In the genomic region with DNA sequence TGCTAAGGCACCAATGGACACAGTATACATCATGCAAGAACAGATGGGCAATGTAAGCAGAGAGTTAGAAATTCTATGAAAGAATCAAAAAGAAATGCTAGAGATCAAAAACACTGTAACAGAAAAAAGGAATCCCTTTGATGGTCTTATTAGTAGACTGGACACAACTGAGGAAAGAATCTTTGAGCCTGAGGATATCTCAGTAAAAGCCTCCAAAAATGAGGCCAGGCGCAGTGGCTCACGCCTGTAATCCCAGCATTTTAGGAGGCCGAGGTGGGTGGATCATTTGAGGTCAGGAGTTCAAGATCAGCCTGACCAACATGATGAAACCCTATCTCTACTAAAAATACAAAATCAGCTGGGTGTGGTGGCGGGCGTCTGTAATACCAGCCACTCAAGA, we compare ENCODE assay signal across 7 cellular contexts. TPM values are rescaled to one million over a fixed set of nuclear protein-coding genes. Genes with fewer than 3 reads are reported as not detected.
A peak's percentile ranks its signal among the peaks of the same experiment; 100 is the strongest.
DNase-seq lines count a peak whose midpoint lies in the region; ATAC-seq, FAIRE-seq and TF ChIP-seq lines count a peak whose summit lies in the region.
"Not testable (repeated sequence)": the region's sequence is repeated elsewhere in the genome, so short reads cannot be mapped to it uniquely, and the experiment has no call there.
"Had no signal": no experiment of that assay in that cellular context is flagged by ENCODE, and none has a peak within 500 bp of the region (broad histone marks: within the 10 kb centered on the region; RNA-seq: fewer than 3 reads in every experiment).

No MANE protein-coding gene starts in this region.

- CTCF ChIA-PET in HepG2 (lab: Yijun Ruan, JAX; ENCODE audit: low intra/inter-chr PET ratio, low total read pairs), result not testable (repeated sequence)

- H3K9me3 Mint-ChIP-seq in endothelial cell (ENCODE audit: unreplicated experiment), result not testable (repeated sequence)

- POLR2A ChIA-PET in HepG2 (lab: Yijun Ruan, JAX), result not testable (repeated sequence)

- not testable (repeated sequence) for FAIRE-seq in HepG2 (lab: Jason Lieb, UNC)

- H3K4me1 Mint-ChIP-seq in endothelial cell (ENCODE audit: unreplicated experiment), result not testable (repeated sequence)

- H3K27me3 ChIP-seq in HepG2 (ENCODE audit: control insufficient read depth in 1 of 2, insufficient read depth in 2 of 2, low read length in 2 of 2), result peaks cover 9 to 56% of the 10 kb centered on the region in 2 experiments
- not testable (repeated sequence) for H3K27me3 ChIP-seq in sigmoid colon

- not testable (repeated sequence) for H3K79me2 ChIP-seq in HepG2 (ENCODE audit: insufficient read depth, low read length)

- H4K20me1 ChIP-seq in HepG2 (ENCODE audit: insufficient read depth, low read length), result not testable (repeated sequence)

- 29% methylated on average over 5 of the region's 5 CpGs for whole genome bisulfite sequencing in HepG2 (ENCODE audit: low lambda C conversion rate)
- WGBS in sigmoid colon, 2 donors, result 80 to 82% methylated on average over 5 of the region's 5 CpGs

- H3K4me1 ChIP-seq in HepG2 (ENCODE audit: insufficient read depth, low read length) (peaks cover 17% of the 10 kb centered on the region), sigmoid colon (peaks cover 0 to 18% (median 4%) of the 10 kb centered on the region in 4 donors)

- TF ChIP-seq POLR2A in HepG2 (IDR thresholded peaks at IDR 0.05; ENCODE audit: insufficient read depth in 1 of 2, low read depth in 2 of 2, low read length in 2 of 2); sigmoid colon (IDR thresholded peaks at IDR 0.05): not testable (repeated sequence)

- BruUV-seq in HepG2 (replicated peaks; lab: Mats Ljungman, UMichigan), result not testable (repeated sequence)

- DNase-seq in MV-4-11 (lab: John Stamatoyannopoulos, UW) (peak; percentile 36), OCI-M1 (lab: John Stamatoyannopoulos, UW) (peak; percentile 13)
- not testable (repeated sequence) for DNase-seq in endothelial cell (ENCODE audit: low spot score); HepG2 (ENCODE audit: low spot score); sigmoid colon

- intact Hi-C loops in HepG2 (cut with micrococcal nuclease; ENCODE audit: unreplicated experiment), result loop anchor here (10.0 kb wide), 1 partner anchor 121 kb away; no protein-coding TSS in a partner anchor
- intact Hi-C loops in sigmoid colon (cut with DNase I), result loop anchor here (2.0 to 5.0 kb wide), 2 partner anchors 19 to 57 kb away; no protein-coding TSS in a partner anchor

- not testable (repeated sequence) for H3K4me2 ChIP-seq in HepG2 (ENCODE audit: low read depth, low read length)

- not testable (repeated sequence) for TF ChIP-seq RAD21 in HepG2 (CRISPR knock-in tag; IDR thresholded peaks at IDR 0.05)

- ATAC-seq in HepG2, result not testable (repeated sequence)

- H3K27ac Mint-ChIP-seq in endothelial cell (ENCODE audit: unreplicated experiment), result peak overlapping the region; percentile 5

- H3K9ac ChIP-seq in HepG2 (ENCODE audit: insufficient read depth, low read depth, low read length), result not testable (repeated sequence)

- not testable (repeated sequence) for TF ChIP-seq EP300 in HepG2 (IDR thresholded peaks at IDR 0.05; ENCODE audit: low read depth in 2 of 2, low read length in 2 of 2); HepG2 (CRISPR knock-in tag; IDR thresholded peaks at IDR 0.05; ENCODE audit: borderline replicate concordance); sigmoid colon (IDR thresholded peaks at IDR 0.05)

- not testable (repeated sequence) for H3K27me3 Mint-ChIP-seq in endothelial cell (ENCODE audit: unreplicated experiment)

- H3K36me3 Mint-ChIP-seq in endothelial cell (ENCODE audit: low read depth, unreplicated experiment), result not testable (repeated sequence)

- H3K9me3 ChIP-seq in HepG2 (ENCODE audit: low read length); sigmoid colon: not testable (repeated sequence)

- H3K4me3 ChIP-seq in HepG2 (replicated peaks in 1 of 3; ENCODE audit: insufficient read depth in 1 of 3, low read depth in 2 of 3, low read length in 3 of 3); sigmoid colon: not testable (repeated sequence)

- H3K4me3 Mint-ChIP-seq in endothelial cell (ENCODE audit: unreplicated experiment), result not testable (repeated sequence)

- H2AFZ ChIP-seq in HepG2 (ENCODE audit: low read length), result not testable (repeated sequence)

- not testable (repeated sequence) for H3K27ac ChIP-seq in HepG2 (ENCODE audit: extremely low read length, insufficient read depth, low read length)
- H3K27ac ChIP-seq in sigmoid colon, result peak overlapping the region in 3 of 4 donors; percentile 66 to 75 (median 67)

- H3K36me3 ChIP-seq in HepG2 (replicated peaks in 1 of 2; ENCODE audit: control insufficient read depth in 1 of 2, insufficient read depth in 2 of 2, low read length in 2 of 2); sigmoid colon: not testable (repeated sequence)

- in situ Hi-C loops in HepG2 (cut with HindIII; ENCODE audit: extremely low pct_ligation_motif_present, low pct_unique_long_range_greater_than_20kb), result not testable (repeated sequence)

- not testable (repeated sequence) for TF ChIP-seq CTCF in endothelial cell (IDR thresholded peaks at IDR 0.05; ENCODE audit: unreplicated experiment); HepG2 (CRISPR knock-in tag; IDR thresholded peaks at IDR 0.05); sigmoid colon (IDR thresholded peaks at IDR 0.05)

RNA-seq across cellular contexts. Expression of a gene that starts 17.1 kb away (rescaled TPM):
- total RNA-seq in endothelial cell (ENCODE audit: unreplicated experiment) (68.7 TPM), HepG2 (2016; rRNA removed; fragmentation: Illumina TruSeq; extraction: Trizol) (159 and 160 TPM in 2 replicates), sigmoid colon (10 to 100 TPM; 36.3 to 53.2 (median 43.7) TPM)
- total RNA-seq in HepG2 (2016; cell fraction: cytosol; rRNA removed; fragmentation: Illumina TruSeq; extraction: Trizol; ENCODE audit: low read depth), result 40.4 and 47.8 TPM in 2 replicates
- total RNA-seq in HepG2 (2016; cell fraction: insoluble cytoplasmic fraction; rRNA removed; fragmentation: Illumina TruSeq; extraction: Trizol), result 132 and 155 TPM in 2 replicates
- total RNA-seq in HepG2 (2016; cell fraction: membrane; rRNA removed; fragmentation: Illumina TruSeq; extraction: Trizol), result 73.6 and 76.0 TPM in 2 replicates
- total RNA-seq in HepG2 (2016; cell fraction: nucleus; rRNA removed; fragmentation: Illumina TruSeq; extraction: Trizol), result 124 and 141 TPM in 2 replicates
- polyA plus RNA-seq in HepG2 (2011; rRNA removed) (168 and 203 TPM in 2 replicates), sigmoid colon (10 to 100 TPM; 22.7 to 43.6 (median 27.6) TPM)
- 156 and 174 TPM in 2 replicates for polyA plus RNA-seq in HepG2 (2011; cell fraction: cytosol; rRNA removed)
- polyA plus RNA-seq in HepG2 (2011; cell fraction: nucleus; rRNA removed), result 553 and 648 TPM in 2 replicates
- polyA plus RNA-seq in HepG2 (2012), result 143 and 173 TPM in 2 replicates
- polyA plus RNA-seq in HepG2 (2016; cell fraction: cytosol; fragmentation: Illumina TruSeq; extraction: Trizol; ENCODE audit: low read depth), result 31.7 and 32.2 TPM in 2 replicates
- polyA plus RNA-seq in HepG2 (2016; cell fraction: insoluble cytoplasmic fraction; fragmentation: Illumina TruSeq; extraction: Trizol; ENCODE audit: low read depth), result 140 and 169 TPM in 2 replicates
- 55.0 and 56.1 TPM in 2 replicates for polyA plus RNA-seq in HepG2 (2016; cell fraction: membrane; fragmentation: Illumina TruSeq; extraction: Trizol; ENCODE audit: low read depth)
- 254 and 278 TPM in 2 replicates for polyA plus RNA-seq in HepG2 (2016; cell fraction: nucleus; fragmentation: Illumina TruSeq; extraction: Trizol; ENCODE audit: insufficient read depth, low read depth)
- 150 and 192 TPM in 2 replicates for polyA minus RNA-seq in HepG2 (2011; rRNA and poly(A)+ RNA removed; ENCODE audit: low replicate concordance)
- 74.9 and 79.5 TPM in 2 replicates for polyA minus RNA-seq in HepG2 (2011; cell fraction: cytosol; rRNA and poly(A)+ RNA removed)
- polyA minus RNA-seq in HepG2 (2011; cell fraction: nucleus; rRNA and poly(A)+ RNA removed), result 224 and 244 TPM in 2 replicates

RNA-seq across cellular contexts. Expression of a gene that starts 43.1 kb away (rescaled TPM):
- total RNA-seq in endothelial cell (ENCODE audit: unreplicated experiment) (150 TPM), HepG2 (2016; rRNA removed; fragmentation: Illumina TruSeq; extraction: Trizol) (not detected in 2 replicates), sigmoid colon (100 to 1,000 TPM in 3 of 4 donors, 10 to 100 TPM in 1; 93.9 to 144 (median 119) TPM)
- not detected in 2 replicates for total RNA-seq in HepG2 (2016; cell fraction: cytosol; rRNA removed; fragmentation: Illumina TruSeq; extraction: Trizol; ENCODE audit: low read depth)
- total RNA-seq in HepG2 (2016; cell fraction: insoluble cytoplasmic fraction; rRNA removed; fragmentation: Illumina TruSeq; extraction: Trizol), result not detected in 2 replicates
- total RNA-seq in HepG2 (2016; cell fraction: membrane; rRNA removed; fragmentation: Illumina TruSeq; extraction: Trizol), result not detected in 2 replicates
- not detected in 2 replicates for total RNA-seq in HepG2 (2016; cell fraction: nucleus; rRNA removed; fragmentation: Illumina TruSeq; extraction: Trizol)
- polyA plus RNA-seq in HepG2 (2011; rRNA removed) (0.33 and 0.46 TPM in 2 replicates), sigmoid colon (100 to 1,000 TPM; 127 to 312 (median 293) TPM)
- 0.28 and 0.36 TPM in 2 replicates for polyA plus RNA-seq in HepG2 (2011; cell fraction: cytosol; rRNA removed)
- polyA plus RNA-seq in HepG2 (2011; cell fraction: nucleus; rRNA removed), result 0.23 and 0.59 TPM in 2 replicates
- 0.47 and 0.52 TPM in 2 replicates for polyA plus RNA-seq in HepG2 (2012)
- not detected in 2 replicates for polyA plus RNA-seq in HepG2 (2016; cell fraction: cytosol; fragmentation: Illumina TruSeq; extraction: Trizol; ENCODE audit: low read depth)
- not detected in 2 replicates for polyA plus RNA-seq in HepG2 (2016; cell fraction: insoluble cytoplasmic fraction; fragmentation: Illumina TruSeq; extraction: Trizol; ENCODE audit: low read depth)
- polyA plus RNA-seq in HepG2 (2016; cell fraction: membrane; fragmentation: Illumina TruSeq; extraction: Trizol; ENCODE audit: low read depth), result not detected in 2 replicates
- not detected in 2 replicates for polyA plus RNA-seq in HepG2 (2016; cell fraction: nucleus; fragmentation: Illumina TruSeq; extraction: Trizol; ENCODE audit: insufficient read depth, low read depth)
- polyA minus RNA-seq in HepG2 (2011; rRNA and poly(A)+ RNA removed; ENCODE audit: low replicate concordance), result 0.10 and 114 TPM in 2 replicates
- polyA minus RNA-seq in HepG2 (2011; cell fraction: cytosol; rRNA and poly(A)+ RNA removed), result 0.70 TPM in 1 of 2 replicates, not detected in the other
- 1.0 TPM in 1 of 2 replicates, not detected in the other for polyA minus RNA-seq in HepG2 (2011; cell fraction: nucleus; rRNA and poly(A)+ RNA removed)

RNA-seq across cellular contexts. Expression of a gene that starts 55.3 kb away (rescaled TPM):
- total RNA-seq in endothelial cell (ENCODE audit: unreplicated experiment) (not detected), HepG2 (2016; rRNA removed; fragmentation: Illumina TruSeq; extraction: Trizol) (0.11 and 0.17 TPM in 2 replicates), sigmoid colon (under 1 TPM in 2 of 4 donors, not detected in 2; 0.14 to 0.16 TPM)
- total RNA-seq in HepG2 (2016; cell fraction: cytosol; rRNA removed; fragmentation: Illumina TruSeq; extraction: Trizol; ENCODE audit: low read depth), result not detected in 2 replicates
- 0.17 and 0.25 TPM in 2 replicates for total RNA-seq in HepG2 (2016; cell fraction: insoluble cytoplasmic fraction; rRNA removed; fragmentation: Illumina TruSeq; extraction: Trizol)
- total RNA-seq in HepG2 (2016; cell fraction: membrane; rRNA removed; fragmentation: Illumina TruSeq; extraction: Trizol), result 0.07 TPM in 1 of 2 replicates, not detected in the other
- 0.09 and 0.16 TPM in 2 replicates for total RNA-seq in HepG2 (2016; cell fraction: nucleus; rRNA removed; fragmentation: Illumina TruSeq; extraction: Trizol)
- polyA plus RNA-seq in HepG2 (2011; rRNA removed) (51.5 and 57.6 TPM in 2 replicates), sigmoid colon (under 1 TPM in 2 of 3 donors, not detected in 1; 0.03 to 0.60 TPM)
- 32.3 and 32.4 TPM in 2 replicates for polyA plus RNA-seq in HepG2 (2011; cell fraction: cytosol; rRNA removed)
- polyA plus RNA-seq in HepG2 (2011; cell fraction: nucleus; rRNA removed), result 71.8 and 73.9 TPM in 2 replicates
- polyA plus RNA-seq in HepG2 (2012), result 7.2 and 22.3 TPM in 2 replicates
- 0.03 TPM in 1 of 2 replicates, not detected in the other for polyA plus RNA-seq in HepG2 (2016; cell fraction: cytosol; fragmentation: Illumina TruSeq; extraction: Trizol; ENCODE audit: low read depth)
- 0.23 and 0.33 TPM in 2 replicates for polyA plus RNA-seq in HepG2 (2016; cell fraction: insoluble cytoplasmic fraction; fragmentation: Illumina TruSeq; extraction: Trizol; ENCODE audit: low read depth)
- 0.05 and 0.07 TPM in 2 replicates for polyA plus RNA-seq in HepG2 (2016; cell fraction: membrane; fragmentation: Illumina TruSeq; extraction: Trizol; ENCODE audit: low read depth)
- polyA plus RNA-seq in HepG2 (2016; cell fraction: nucleus; fragmentation: Illumina TruSeq; extraction: Trizol; ENCODE audit: insufficient read depth, low read depth), result 0.33 and 0.59 TPM in 2 replicates
- 47.0 TPM in 1 of 2 replicates, not detected in the other for polyA minus RNA-seq in HepG2 (2011; rRNA and poly(A)+ RNA removed; ENCODE audit: low replicate concordance)
- 17.2 and 17.4 TPM in 2 replicates for polyA minus RNA-seq in HepG2 (2011; cell fraction: cytosol; rRNA and poly(A)+ RNA removed)
- polyA minus RNA-seq in HepG2 (2011; cell fraction: nucleus; rRNA and poly(A)+ RNA removed), result 20.1 and 23.4 TPM in 2 replicates
- total RNA-seq: Calu3; CD8-positive, alpha-beta T cell had no signal

Comparison
In these comparisons a context has a peak if more than half of its experiments do, and no peak if none do; other contexts are left out.
1. RNA of a gene that starts 43.1 kb away (total RNA-seq): 150 TPM in endothelial cell (single experiment) and 93.9 to 144 TPM in sigmoid colon; not detected in HepG2; every median in the first group is over 10 times any median in the second.